ENCODE assay signal across 26 cellular contexts in the genomic region with DNA sequence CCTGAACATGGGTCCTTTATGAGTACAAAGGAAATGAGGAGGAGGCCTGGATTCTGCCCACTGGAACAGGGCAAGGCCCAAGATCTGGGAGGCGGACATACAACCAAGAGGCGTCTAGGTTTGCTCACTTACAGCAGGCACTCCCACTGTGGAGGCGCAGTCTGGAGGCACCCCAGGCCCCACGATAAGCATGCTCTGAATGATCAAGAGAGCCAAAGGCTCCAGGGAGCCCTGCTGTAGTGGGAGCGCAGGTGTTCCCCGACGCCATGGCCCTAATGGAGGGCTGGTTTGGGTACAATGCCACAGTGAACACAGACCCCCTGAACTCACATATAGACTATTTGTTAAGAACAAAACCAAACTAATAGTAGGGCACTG.
A peak's percentile ranks its signal among the peaks of the same experiment; 100 is the strongest.
DNase-seq lines count a peak whose midpoint lies in the region; ATAC-seq and TF ChIP-seq lines count a peak whose summit lies in the region.
"Had no signal": no experiment of that assay in that cellular context is flagged by ENCODE, and none has a peak within 500 bp of the region (broad histone marks: within the 10 kb centered on the region; RNA-seq: fewer than 3 reads in every experiment).

No MANE protein-coding gene starts in this region.

- H3K4me2 ChIP-seq in OCI-LY7 (ENCODE audit: low read length): no peak overlapping the region

- no peak overlapping the region for H3K4me3 Mint-ChIP-seq in activated T-cell treated with anti-CD3 and anti-CD28 coated beads, Interleukin-2, amount 50 U/mL, for 72 hours
- H3K4me3 Mint-ChIP-seq in activated T-cell treated with anti-CD3 and anti-CD28 coated beads, Interleukin-2, amount 50 U/mL, for 4 hours: no peak overlapping the region
- H3K4me3 Mint-ChIP-seq in T-helper 17 cell: peak overlapping the region; percentile 80
- H3K4me3 Mint-ChIP-seq in immature natural killer cell: peak overlapping the region; percentile 61 to 72 (median 69)
- no peak overlapping the region for H3K4me3 Mint-ChIP-seq in stimulated activated memory B cell treated with anti-CD40 and anti-IgM and Interleukin-4, amounts not matched to agents 10 μg/mL and 1 μg/mL and 100 μg/mL, for 72 hours
- H3K4me3 Mint-ChIP-seq: activated naive CD8-positive, alpha-beta T cell treated with anti-CD3 and anti-CD28 coated beads, Interleukin-2, amount 50 U/mL, for 24 hours had no signal

- no peak overlapping the region for H2AFZ ChIP-seq in OCI-LY7 (ENCODE audit: low read length)
- H2AFZ ChIP-seq: parathyroid adenoma had no signal

- H4K20me1 ChIP-seq in OCI-LY7 (ENCODE audit: insufficient read depth, low read length): no peaks in the 10 kb centered on the region

- H3K27ac ChIP-seq in OCI-LY7 (ENCODE audit: low read depth, low read length, poor library complexity, severe bottlenecking): no peak overlapping the region
- H3K27ac ChIP-seq: foreskin keratinocyte, parathyroid adenoma, right lobe of liver, upper lobe of right lung, WERI-Rb-1 had no signal

- no peaks in the 10 kb centered on the region for H3K4me1 ChIP-seq in OCI-LY7 (ENCODE audit: insufficient read depth, low read length, poor library complexity, severe bottlenecking)

- ATAC-seq in activated T-cell treated with anti-CD3 and anti-CD28 coated beads, Interleukin-2, amount 50 U/mL, for 72 hours (replicated peaks in 1 of 2): no peak
- no peak for ATAC-seq in activated T-cell treated with anti-CD3 and anti-CD28 coated beads, Interleukin-2, amount 50 U/mL, for 4 hours
- no peak for ATAC-seq in T-helper 17 cell
- ATAC-seq in stimulated activated memory B cell treated with anti-CD40 and anti-IgM and Interleukin-4, amounts not matched to agents 10 μg/mL and 1 μg/mL and 100 μg/mL, for 72 hours: no peak
- ATAC-seq: activated naive CD8-positive, alpha-beta T cell treated with anti-CD3 and anti-CD28 coated beads, Interleukin-2, amount 50 U/mL, for 24 hours; foreskin keratinocyte; left lung; naive thymus-derived CD8-positive, alpha-beta T cell; right lobe of liver; upper lobe of right lung had no signal

- peak overlapping the region; percentile 1 for H3K27ac Mint-ChIP-seq in activated T-cell treated with anti-CD3 and anti-CD28 coated beads, Interleukin-2, amount 50 U/mL, for 72 hours
- H3K27ac Mint-ChIP-seq in T-helper 17 cell (peak overlapping the region; percentile 97), immature natural killer cell (peak overlapping the region; percentile 94 to 100 (median 98))
- peak overlapping the region; percentile 33 for H3K27ac Mint-ChIP-seq in stimulated activated memory B cell treated with anti-CD40 and anti-IgM and Interleukin-4, amounts not matched to agents 10 μg/mL and 1 μg/mL and 100 μg/mL, for 72 hours
- H3K27ac Mint-ChIP-seq: activated naive CD8-positive, alpha-beta T cell treated with anti-CD3 and anti-CD28 coated beads, Interleukin-2, amount 50 U/mL, for 24 hours had no signal

- no peaks in the 10 kb centered on the region for H3K9me2 ChIP-seq in OCI-LY7 (ENCODE audit: insufficient read depth, low read length)

- DNase-seq in activated T-cell treated with anti-CD3 and anti-CD28 coated beads, Interleukin-2, amount 50 U/mL, for 72 hours: no peak
- DNase-seq in activated T-cell treated with anti-CD3 and anti-CD28 coated beads, Interleukin-2, amount 50 U/mL, for 4 hours: no peak
- DNase-seq in T-helper 17 cell: no peak
- DNase-seq in immature natural killer cell: no peak
- no peak for DNase-seq in glomerular visceral epithelial cell (ENCODE audit: extremely low spot score)
- no peak for DNase-seq in stimulated activated CD4-positive, alpha-beta T cell treated with anti-CD3 and anti-CD28 coated beads, Interleukin-4, amount 100 ng/mL, for 4 hours
- DNase-seq in OCI-LY7 (ENCODE audit: low spot score): no peak
- DNase-seq: 8988T; activated CD8-positive, alpha-beta memory T cell treated with anti-CD3 and anti-CD28 coated beads, Interleukin-2, amount 50 U/mL, for 48 hours; activated effector memory CD4-positive, alpha-beta T cell treated with anti-CD3 and anti-CD28 coated beads, Interleukin-2, amount 50 U/mL, for 16 hours; activated naive CD8-positive, alpha-beta T cell treated with anti-CD3 and anti-CD28 coated beads, Interleukin-2, amount 50 U/mL, for 24 hours; Calu3; effector CD4-positive, alpha-beta T cell; foreskin keratinocyte; naive thymus-derived CD8-positive, alpha-beta T cell; NCI-H2029; NCI-H2227 treated with DMSO at 0.1 percent for 48 hours; NCI-H748 treated with DMSO at 0.1 percent for 48 hours; right lobe of liver; stimulated activated CD8-positive, alpha-beta memory T cell treated with anti-CD3 and anti-CD28 coated beads, Interleukin-4, amount 100 ng/mL, for 48 hours; T-helper 9 cell; upper lobe of right lung; WERI-Rb-1 had no signal

- CTCF ChIA-PET in OCI-LY7 (lab: Charles Lee; ENCODE audit: unreplicated experiment): no interaction called here

- peaks cover 5% of the 10 kb centered on the region; the same call in 1 of the 2 replicates for H3K79me2 ChIP-seq in OCI-LY7 (ENCODE audit: insufficient read depth, low read depth, low read length)

- POLR2A ChIA-PET in OCI-LY7 (lab: Charles Lee): no interaction called here

- no peaks in the 10 kb centered on the region for H3K9me3 Mint-ChIP-seq in activated T-cell treated with anti-CD3 and anti-CD28 coated beads, Interleukin-2, amount 50 U/mL, for 72 hours
- no peaks in the 10 kb centered on the region for H3K9me3 Mint-ChIP-seq in activated T-cell treated with anti-CD3 and anti-CD28 coated beads, Interleukin-2, amount 50 U/mL, for 4 hours
- H3K9me3 Mint-ChIP-seq in immature natural killer cell: no peaks in the 10 kb centered on the region
- H3K9me3 Mint-ChIP-seq in stimulated activated memory B cell treated with anti-CD40 and anti-IgM and Interleukin-4, amounts not matched to agents 10 μg/mL and 1 μg/mL and 100 μg/mL, for 72 hours: no peaks in the 10 kb centered on the region
- H3K9me3 Mint-ChIP-seq: activated naive CD8-positive, alpha-beta T cell treated with anti-CD3 and anti-CD28 coated beads, Interleukin-2, amount 50 U/mL, for 24 hours; naive thymus-derived CD8-positive, alpha-beta T cell had no signal

- peaks cover 62% of the 10 kb centered on the region; the same call in 1 of the 2 replicates for H3K36me3 ChIP-seq in OCI-LY7 (ENCODE audit: insufficient read depth, low read length)
- H3K36me3 ChIP-seq: right lobe of liver, upper lobe of right lung, WERI-Rb-1 had no signal

- no peak overlapping the region for H3K4me3 ChIP-seq in OCI-LY7 (ENCODE audit: low read depth, low read length, poor library complexity, severe bottlenecking)
- H3K4me3 ChIP-seq: left lung, right lobe of liver, upper lobe of right lung had no signal

- H3K27me3 Mint-ChIP-seq in activated T-cell treated with anti-CD3 and anti-CD28 coated beads, Interleukin-2, amount 50 U/mL, for 72 hours (ENCODE audit: low read depth): no peaks in the 10 kb centered on the region
- no peaks in the 10 kb centered on the region for H3K27me3 Mint-ChIP-seq in activated T-cell treated with anti-CD3 and anti-CD28 coated beads, Interleukin-2, amount 50 U/mL, for 4 hours (ENCODE audit: low read depth)
- no peaks in the 10 kb centered on the region for H3K27me3 Mint-ChIP-seq in T-helper 17 cell
- peaks cover 39 to 44% (median 44%) of the 10 kb centered on the region in 3 donors for H3K27me3 Mint-ChIP-seq in immature natural killer cell (ENCODE audit: low read depth in 3 of 3)
- H3K27me3 Mint-ChIP-seq in stimulated activated memory B cell treated with anti-CD40 and anti-IgM and Interleukin-4, amounts not matched to agents 10 μg/mL and 1 μg/mL and 100 μg/mL, for 72 hours: no peaks in the 10 kb centered on the region
- H3K27me3 Mint-ChIP-seq: activated naive CD8-positive, alpha-beta T cell treated with anti-CD3 and anti-CD28 coated beads, Interleukin-2, amount 50 U/mL, for 24 hours; naive thymus-derived CD8-positive, alpha-beta T cell had no signal

- intact Hi-C loops in OCI-LY7 (cut with micrococcal nuclease; ENCODE audit: unreplicated experiment): no loop called here

- H3K4me1 Mint-ChIP-seq in activated T-cell treated with anti-CD3 and anti-CD28 coated beads, Interleukin-2, amount 50 U/mL, for 72 hours (ENCODE audit: low read depth): peaks cover 66% of the 10 kb centered on the region
- peaks cover 90% of the 10 kb centered on the region for H3K4me1 Mint-ChIP-seq in activated T-cell treated with anti-CD3 and anti-CD28 coated beads, Interleukin-2, amount 50 U/mL, for 4 hours (ENCODE audit: low read depth)
- peaks cover 73% of the 10 kb centered on the region for H3K4me1 Mint-ChIP-seq in T-helper 17 cell
- H3K4me1 Mint-ChIP-seq in immature natural killer cell: peaks cover 94 to 97% of the 10 kb centered on the region in 2 donors
- peaks cover 87% of the 10 kb centered on the region for H3K4me1 Mint-ChIP-seq in stimulated activated memory B cell treated with anti-CD40 and anti-IgM and Interleukin-4, amounts not matched to agents 10 μg/mL and 1 μg/mL and 100 μg/mL, for 72 hours

- H3K9me3 ChIP-seq in T-helper 17 cell (ENCODE audit: control insufficient read depth, low read length, poor library complexity, severe bottlenecking): no peaks in the 10 kb centered on the region
- H3K9me3 ChIP-seq in OCI-LY7 (ENCODE audit: low read length): no peaks in the 10 kb centered on the region
- H3K9me3 ChIP-seq: left lung, right lobe of liver, upper lobe of right lung had no signal

- TF ChIP-seq CTCF in OCI-LY7 (conservative IDR thresholded peaks at IDR 0.05; ENCODE audit: low read length): no peak

- peaks cover 0 to 2% of the 10 kb centered on the region in 2 donors for H3K36me3 Mint-ChIP-seq in activated T-cell treated with anti-CD3 and anti-CD28 coated beads, Interleukin-2, amount 50 U/mL, for 72 hours (ENCODE audit: insufficient read depth in 2 of 2)
- H3K36me3 Mint-ChIP-seq in activated T-cell treated with anti-CD3 and anti-CD28 coated beads, Interleukin-2, amount 50 U/mL, for 4 hours (ENCODE audit: insufficient read depth): peaks cover 7% of the 10 kb centered on the region
- H3K36me3 Mint-ChIP-seq in T-helper 17 cell (ENCODE audit: low read depth): peaks cover 4% of the 10 kb centered on the region
- peaks cover 4 to 13% (median 5%) of the 10 kb centered on the region in 3 donors for H3K36me3 Mint-ChIP-seq in immature natural killer cell
- H3K36me3 Mint-ChIP-seq in stimulated activated memory B cell treated with anti-CD40 and anti-IgM and Interleukin-4, amounts not matched to agents 10 μg/mL and 1 μg/mL and 100 μg/mL, for 72 hours: peaks cover 7% of the 10 kb centered on the region
- H3K36me3 Mint-ChIP-seq: naive thymus-derived CD8-positive, alpha-beta T cell had no signal

- no TSS peak for BruUV-seq in OCI-LY7 (replicated peaks; lab: Mats Ljungman, UMichigan)

Comparison
In these comparisons a context has a peak if more than half of its experiments do, and no peak if none do; other contexts are left out.
1. H3K27ac Mint-ChIP-seq: peak in every context shown above with its lines; median percentile 98 in immature natural killer cell; 97 in T-helper 17 cell; 33 in stimulated activated memory B cell treated with anti-CD40 and anti-IgM and Interleukin-4, amounts not matched to agents 10 μg/mL and 1 μg/mL and 100 μg/mL, for 72 hours; 1 in activated T-cell treated with anti-CD3 and anti-CD28 coated beads, Interleukin-2, amount 50 U/mL, for 72 hours.
2. H3K4me3 Mint-ChIP-seq: peak in T-helper 17 cell (single experiment) and immature natural killer cell (5 of 5); none in activated T-cell treated with anti-CD3 and anti-CD28 coated beads, Interleukin-2, amount 50 U/mL, for 72 hours (0 of 2), activated T-cell treated with anti-CD3 and anti-CD28 coated beads, Interleukin-2, amount 50 U/mL, for 4 hours (single experiment) and stimulated activated memory B cell treated with anti-CD40 and anti-IgM and Interleukin-4, amounts not matched to agents 10 μg/mL and 1 μg/mL and 100 μg/mL, for 72 hours (single experiment).